In the genomic region with DNA sequence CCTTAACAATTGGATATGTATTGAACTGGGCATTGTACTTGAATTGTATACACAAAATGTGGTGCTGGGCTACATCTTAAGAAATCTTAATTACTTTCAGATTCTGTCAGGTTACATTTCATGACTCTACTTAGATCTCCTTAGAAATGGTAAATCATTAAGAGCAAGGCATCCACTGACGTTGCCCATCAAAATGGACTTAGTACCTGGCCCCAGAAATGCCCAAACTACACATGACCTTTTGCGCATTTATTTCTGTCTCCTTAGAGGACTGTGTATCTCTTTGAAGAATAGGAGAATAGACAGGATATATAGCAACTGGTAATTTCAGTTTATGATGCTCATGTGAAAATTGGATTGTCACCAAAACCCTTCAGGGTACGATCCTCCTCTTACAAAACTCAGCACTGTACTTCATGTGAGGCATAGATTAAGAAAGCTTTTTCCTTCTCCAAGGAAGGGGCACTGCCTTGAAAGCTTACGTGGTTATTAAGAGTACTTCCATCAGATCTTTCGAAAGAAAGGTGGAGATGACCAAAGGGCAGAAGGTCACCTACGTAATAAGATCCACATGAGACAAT, we compare ENCODE assay signal across 18 cellular contexts.
DNase-seq lines count a peak whose midpoint lies in the region; ATAC-seq, FAIRE-seq and TF ChIP-seq lines count a peak whose summit lies in the region.
"Had no signal": no experiment of that assay in that cellular context is flagged by ENCODE, and none has a peak within 500 bp of the region (broad histone marks: within the 10 kb centered on the region; RNA-seq: fewer than 3 reads in every experiment).

No MANE protein-coding gene starts in this region.

- TF ChIP-seq POLR2A in stomach (IDR thresholded peaks at IDR 0.05) = no peak

- WGBS in liver = 64% methylated on average over 6 of the region's 6 CpGs
- WGBS in stomach, 5 donors = 88 to 94% (median 91%) methylated on average over 6 of the region's 6 CpGs

- no peaks in the 10 kb centered on the region for H3K27me3 ChIP-seq in liver (ENCODE audit: control insufficient read depth in 4 of 4, insufficient read depth in 4 of 4, low read length in 3 of 4)
- H3K27me3 ChIP-seq in stomach = no peaks in the 10 kb centered on the region

- no peaks in the 10 kb centered on the region for H3K9me3 Mint-ChIP-seq in activated CD4-positive, alpha-beta memory T cell treated with anti-CD3 and anti-CD28 coated beads, Interleukin-2, amount 10 ng/mL, durations not matched to agents 7 days and 5 days
- H3K9me3 Mint-ChIP-seq: CD14-positive monocyte had no signal

- H3K4me3 Mint-ChIP-seq in activated CD4-positive, alpha-beta memory T cell treated with anti-CD3 and anti-CD28 coated beads, Interleukin-2, amount 10 ng/mL, durations not matched to agents 7 days and 5 days = no peak overlapping the region
- H3K4me3 Mint-ChIP-seq: HFFc6 had no signal

- no peak for TF ChIP-seq EP300 in stomach (IDR thresholded peaks at IDR 0.05)

- intact Hi-C loops in stomach (cut with DNase I; ENCODE audit: low total_unique reads) = no loop called here

- no peaks in the 10 kb centered on the region for H3K9me3 ChIP-seq in liver (ENCODE audit: control insufficient read depth in 4 of 4, low read length in 3 of 4)
- H3K9me3 ChIP-seq in stomach = no peaks in the 10 kb centered on the region

- H3K27me3 Mint-ChIP-seq in activated CD4-positive, alpha-beta memory T cell treated with anti-CD3 and anti-CD28 coated beads, Interleukin-2, amount 10 ng/mL, durations not matched to agents 7 days and 5 days = no peaks in the 10 kb centered on the region

- H3K27ac ChIP-seq in VCaP (peak overlapping the region; percentile 92), liver (ENCODE audit: low read depth in 1 of 2, low read length in 2 of 2) (peak overlapping the region; percentile 77 to 92), stomach (peak overlapping the region in 3 of 5 donors; percentile 84 to 91 (median 87))

- ATAC-seq in HG03135 (IDR thresholded peaks at IDR 0.05; ENCODE audit: unreplicated experiment) = no peak
- ATAC-seq: SK-N-SH treated with all-trans-retinoic acid at 6 μM for 48 hours had no signal

- DNase-seq in HT-29 (ENCODE audit: low spot score) = peak; percentile 23
- DNase-seq in stomach = no peak
- no peak for DNase-seq in frontal cortex (ENCODE audit: low spot score in 2 of 2)
- no peak for DNase-seq in activated CD4-positive, alpha-beta memory T cell treated with anti-CD3 and anti-CD28 coated beads, Interleukin-2, amount 10 ng/mL, durations not matched to agents 7 days and 5 days
- DNase-seq: ACHN, DMS 273 treated with DMSO at 0.1 percent for 48 hours, DND-41, H7, HFFc6, NCI-H1105, NCI-H2081 treated with DMSO at 0.1 percent for 48 hours, SHP77 treated with DMSO at 0.1 percent for 48 hours had no signal

- POLR2A ChIA-PET in activated CD4-positive, alpha-beta memory T cell treated with anti-CD3 and anti-CD28 coated beads, Interleukin-2, amount 10 ng/mL, durations not matched to agents 7 days and 5 days (lab: Charles Lee) = no interaction called here

- CTCF ChIA-PET in activated CD4-positive, alpha-beta memory T cell treated with anti-CD3 and anti-CD28 coated beads, Interleukin-2, amount 10 ng/mL, durations not matched to agents 7 days and 5 days (lab: Charles Lee) = no interaction called here

- peak; percentile 8 to 15 for TF ChIP-seq RAD21 in liver (IDR thresholded peaks at IDR 0.05)

- H3K36me3 ChIP-seq in liver (ENCODE audit: control insufficient read depth in 4 of 4, insufficient read depth in 3 of 4, low read depth in 1 of 4, low read length in 3 of 4) (no peaks in the 10 kb centered on the region), stomach (no peaks in the 10 kb centered on the region)

- TF ChIP-seq CTCF in VCaP (conservative IDR thresholded peaks at IDR 0.05) (no peak), liver (IDR thresholded peaks at IDR 0.05; ENCODE audit: low read depth, low read length, missing input control) (no peak), stomach (IDR thresholded peaks at IDR 0.05) (no peak)

- no peak overlapping the region for H3K4me3 ChIP-seq in liver (ENCODE audit: low read depth in 1 of 3, low read length in 3 of 3)
- no peak overlapping the region for H3K4me3 ChIP-seq in stomach

- H3K36me3 Mint-ChIP-seq in activated CD4-positive, alpha-beta memory T cell treated with anti-CD3 and anti-CD28 coated beads, Interleukin-2, amount 10 ng/mL, durations not matched to agents 7 days and 5 days (ENCODE audit: low read depth) = no peaks in the 10 kb centered on the region

- H3K27ac Mint-ChIP-seq in activated CD4-positive, alpha-beta memory T cell treated with anti-CD3 and anti-CD28 coated beads, Interleukin-2, amount 10 ng/mL, durations not matched to agents 7 days and 5 days = no peak overlapping the region
- H3K27ac Mint-ChIP-seq: CD14-positive monocyte, HFFc6 had no signal

- no peaks in the 10 kb centered on the region for H3K4me1 Mint-ChIP-seq in activated CD4-positive, alpha-beta memory T cell treated with anti-CD3 and anti-CD28 coated beads, Interleukin-2, amount 10 ng/mL, durations not matched to agents 7 days and 5 days

- peaks cover 6 to 68% (median 25%) of the 10 kb centered on the region in 4 donors for H3K4me1 ChIP-seq in liver (ENCODE audit: control insufficient read depth in 4 of 4, insufficient read depth in 4 of 4, low read length in 3 of 4)
- peaks cover 42 to 86% (median 71%) of the 10 kb centered on the region in 4 donors for H3K4me1 ChIP-seq in stomach

- no peak for FAIRE-seq in frontal cortex (lab: Jason Lieb, UNC)
- FAIRE-seq: G401.6 had no signal

- H3K9ac ChIP-seq in liver (ENCODE audit: low read depth in 1 of 2, low read length in 2 of 2) = no peak overlapping the region

TF ChIP-seq in liver, 16 proteins besides CTCF, POLR2A, EP300 and RAD21:
- peak; percentile 27 for TF ChIP-seq YY1 (IDR thresholded peaks at IDR 0.05)
- peak; percentile 46 to 52 for TF ChIP-seq JUND (IDR thresholded peaks at IDR 0.05)
- TF ChIP-seq GABPA (IDR thresholded peaks at IDR 0.05 in 1 of 2, conservative IDR thresholded peaks at IDR 0.05 in 1 of 2) = no peak
- peak; percentile 73 to 75 for TF ChIP-seq RXRA (IDR thresholded peaks at IDR 0.05)
- TF ChIP-seq EGR1 (IDR thresholded peaks at IDR 0.05; ENCODE audit: low read depth in 2 of 2) = no peak
- TF ChIP-seq TAF1 (conservative IDR thresholded peaks at IDR 0.05) = no peak
- TF ChIP-seq HNF4A (conservative IDR thresholded peaks at IDR 0.05) = peak; percentile 88 to 91
- peak; percentile 84 for TF ChIP-seq HNF4G (IDR thresholded peaks at IDR 0.05)
- TF ChIP-seq SP1 (IDR thresholded peaks at IDR 0.05) = peak; percentile 91
